In the genomic region with DNA sequence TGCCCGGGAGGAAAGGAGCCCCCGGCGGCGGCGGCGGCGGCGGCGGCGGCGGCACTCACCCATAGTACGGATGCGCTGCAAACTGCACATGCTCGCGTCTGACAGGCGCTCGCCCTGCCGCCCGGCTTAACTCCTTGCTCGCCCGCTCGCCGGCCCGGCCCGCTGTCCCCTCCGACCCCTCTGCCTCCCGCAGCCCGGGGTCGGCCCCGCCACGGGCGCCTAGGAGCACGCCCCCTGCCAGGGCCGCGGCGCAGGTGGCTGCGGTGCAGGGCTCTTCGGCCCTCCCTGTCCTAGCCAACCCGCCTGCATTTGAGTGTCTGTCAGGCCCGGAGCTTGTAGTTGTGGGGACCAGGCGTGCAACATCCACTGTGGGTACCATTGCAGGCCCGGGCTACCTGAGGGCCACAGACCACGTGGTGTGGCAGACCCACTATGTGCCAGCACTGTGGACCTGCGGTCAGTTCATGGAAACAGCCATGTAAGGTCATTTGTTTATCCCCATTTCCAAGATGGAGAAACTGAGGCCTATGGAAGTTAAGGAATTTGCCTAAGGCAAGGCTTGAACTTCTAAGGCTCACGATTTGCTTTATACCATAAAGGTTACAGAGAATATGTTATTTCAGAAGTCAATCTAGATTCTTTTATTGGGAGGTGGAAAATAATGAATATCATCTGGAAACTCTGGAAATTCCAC, we compare ENCODE assay signal across 8 cellular contexts. TPM values are rescaled to one million over a fixed set of nuclear protein-coding genes. Genes with fewer than 3 reads are reported as not detected.
A peak's percentile ranks its signal among the peaks of the same experiment; 100 is the strongest.
DNase-seq lines count a peak whose midpoint lies in the region; ATAC-seq and TF ChIP-seq lines count a peak whose summit lies in the region.

No MANE protein-coding gene starts in this region.

- H3K36me3 Mint-ChIP-seq in activated naive CD4-positive, alpha-beta T cell treated with anti-CD3 and anti-CD28 coated beads, Interleukin-2, amount 10 ng/mL, durations not matched to agents 7 days and 5 days, result no peaks in the 10 kb centered on the region

- 4 to 6% methylated on average over 45 of the region's 45 CpGs for WGBS in sigmoid colon, 2 donors

- H3K9me3 ChIP-seq in BE2C (no peaks in the 10 kb centered on the region), sigmoid colon (no peaks in the 10 kb centered on the region)

- H3K4me1 Mint-ChIP-seq in activated naive CD4-positive, alpha-beta T cell treated with anti-CD3 and anti-CD28 coated beads, Interleukin-2, amount 10 ng/mL, durations not matched to agents 7 days and 5 days, result peaks cover 19% of the 10 kb centered on the region

- H3K9me3 Mint-ChIP-seq in activated naive CD4-positive, alpha-beta T cell treated with anti-CD3 and anti-CD28 coated beads, Interleukin-2, amount 10 ng/mL, durations not matched to agents 7 days and 5 days, result no peaks in the 10 kb centered on the region

- H3K4me3 ChIP-seq in BE2C (ENCODE audit: low read depth, low read length), result peak overlapping the region; percentile 24
- H3K4me3 ChIP-seq in sigmoid colon, result peak overlapping the region; percentile 83 to 99 (median 94)

- H3K27ac Mint-ChIP-seq in activated naive CD4-positive, alpha-beta T cell treated with anti-CD3 and anti-CD28 coated beads, Interleukin-2, amount 10 ng/mL, durations not matched to agents 7 days and 5 days, result no peak overlapping the region

- peaks cover 83% of the 10 kb centered on the region for H3K27me3 Mint-ChIP-seq in activated naive CD4-positive, alpha-beta T cell treated with anti-CD3 and anti-CD28 coated beads, Interleukin-2, amount 10 ng/mL, durations not matched to agents 7 days and 5 days

- H3K36me3 ChIP-seq in BE2C, result no peaks in the 10 kb centered on the region
- no peaks in the 10 kb centered on the region for H3K36me3 ChIP-seq in sigmoid colon

- peak; percentile 18 for DNase-seq in BE2C
- peak; percentile 14 for DNase-seq in M059J (ENCODE audit: low read depth)
- DNase-seq in activated naive CD4-positive, alpha-beta T cell treated with anti-CD3 and anti-CD28 coated beads, Interleukin-2, amount 10 ng/mL, durations not matched to agents 7 days and 5 days, result peak; percentile 54
- no peak for DNase-seq in left ventricle myocardium superior
- no peak for DNase-seq in sigmoid colon
- DNase-seq in A172 (ENCODE audit: low spot score), result no peak
- DNase-seq in NOMO-1 treated with DMSO at 0.1 percent for 48 hours (lab: John Stamatoyannopoulos, UW; ENCODE audit: unreplicated experiment), result no peak

- no peak for TF ChIP-seq EP300 in sigmoid colon (IDR thresholded peaks at IDR 0.05)

- intact Hi-C loops in left ventricle myocardium superior (cut with micrococcal nuclease), result no loop called here
- intact Hi-C loops in sigmoid colon (cut with DNase I), result loop anchor here (5.0 to 10.0 kb wide), 2 partner anchors 73 to 189 kb away; partner anchors contain the start of gene RDH12

- peaks cover 48% of the 10 kb centered on the region for H3K27me3 ChIP-seq in BE2C
- H3K27me3 ChIP-seq in sigmoid colon, result no peaks in the 10 kb centered on the region

- H3K4me3 Mint-ChIP-seq in activated naive CD4-positive, alpha-beta T cell treated with anti-CD3 and anti-CD28 coated beads, Interleukin-2, amount 10 ng/mL, durations not matched to agents 7 days and 5 days, result peak overlapping the region; percentile 80

- peak overlapping the region in 3 of 4 donors; percentile 76 to 78 (median 77) for H3K27ac ChIP-seq in sigmoid colon

- TF ChIP-seq CTCF in BE2C (IDR thresholded peaks at IDR 0.05; ENCODE audit: low read depth, low read length), result no peak
- TF ChIP-seq CTCF in sigmoid colon (IDR thresholded peaks at IDR 0.05), result no peak

- ATAC-seq in GM19035 (IDR thresholded peaks at IDR 0.05; ENCODE audit: unreplicated experiment), result peak; percentile 47
- peak; percentile 29 for ATAC-seq in left ventricle myocardium superior

- no peak for TF ChIP-seq POLR2A in sigmoid colon (IDR thresholded peaks at IDR 0.05)

- CTCF ChIA-PET in activated naive CD4-positive, alpha-beta T cell treated with anti-CD3 and anti-CD28 coated beads, Interleukin-2, amount 10 ng/mL, durations not matched to agents 7 days and 5 days (lab: Charles Lee), result interaction anchor here (1.1 to 8.1 kb wide), 4 partner anchors 11 to 88 kb away, joined by 3 to 34 read pairs (median 8); no protein-coding TSS in a partner anchor

- H3K4me1 ChIP-seq in BE2C, result no peaks in the 10 kb centered on the region
- peaks cover 0 to 24% (median 18%) of the 10 kb centered on the region in 4 donors for H3K4me1 ChIP-seq in sigmoid colon

RNA-seq across cellular contexts. Expression of gene PLEKHH1, which starts 17.6 kb away (rescaled TPM):
- 4.1 TPM for polyA plus RNA-seq in BE2C (2012; ENCODE audit: insufficient read depth, insufficient read length, low read depth)
- 1.6 and 1.8 TPM in 2 replicates for total RNA-seq in M059J (2014; rRNA removed; shearing (Covaris generic))
- total RNA-seq in left ventricle myocardium superior (5.5 TPM), sigmoid colon (1 to 10 TPM; 2.0 to 8.0 (median 2.9) TPM)
- polyA plus RNA-seq in sigmoid colon, result 10 to 100 TPM; 10.8 to 25.3 (median 12.3) TPM
- 1.3 and 5.0 TPM in 2 replicates for total RNA-seq in A172 (2014; rRNA removed; shearing (Covaris generic))

RNA-seq across cellular contexts. Expression of gene TMEM229B, which starts 27.0 kb away (rescaled TPM):
- polyA plus RNA-seq in BE2C (2012; ENCODE audit: insufficient read depth, insufficient read length, low read depth), result not detected
- total RNA-seq in M059J (2014; rRNA removed; shearing (Covaris generic)), result 13.0 and 21.5 TPM in 2 replicates
- total RNA-seq in left ventricle myocardium superior, result 2.2 TPM
- total RNA-seq in sigmoid colon, result 10 to 100 TPM in 1 of 4 donors, 1 to 10 TPM in 3; 5.6 to 16.4 (median 6.1) TPM
- 1 to 10 TPM; 1.2 to 8.0 (median 4.4) TPM for polyA plus RNA-seq in sigmoid colon
- total RNA-seq in A172 (2014; rRNA removed; shearing (Covaris generic)), result 2.0 and 3.1 TPM in 2 replicates

Comparison
In these comparisons a context has a peak if more than half of its experiments do, and no peak if none do; other contexts are left out.
1. DNase-seq: peak in BE2C (single experiment), M059J (single experiment) and activated naive CD4-positive, alpha-beta T cell treated with anti-CD3 and anti-CD28 coated beads, Interleukin-2, amount 10 ng/mL, durations not matched to agents 7 days and 5 days (single experiment); none in left ventricle myocardium superior (single experiment), sigmoid colon (single experiment), A172 (single experiment) and NOMO-1 treated with DMSO at 0.1 percent for 48 hours (single experiment).